1 cellular context compared by ENCODE assay signal in genomic region chr2:24791452-24791851, GRCh38.
TF ChIP-seq lines count a peak whose summit lies in the region.

No MANE protein-coding gene starts in this region.

TF ChIP-seq in K562, 482 proteins besides CTCF, POLR2A, EP300 and RAD21:
- no peak for TF ChIP-seq GATAD2B (IDR thresholded peaks at IDR 0.05; ENCODE audit: borderline replicate concordance)
- TF ChIP-seq, protein P1, sequence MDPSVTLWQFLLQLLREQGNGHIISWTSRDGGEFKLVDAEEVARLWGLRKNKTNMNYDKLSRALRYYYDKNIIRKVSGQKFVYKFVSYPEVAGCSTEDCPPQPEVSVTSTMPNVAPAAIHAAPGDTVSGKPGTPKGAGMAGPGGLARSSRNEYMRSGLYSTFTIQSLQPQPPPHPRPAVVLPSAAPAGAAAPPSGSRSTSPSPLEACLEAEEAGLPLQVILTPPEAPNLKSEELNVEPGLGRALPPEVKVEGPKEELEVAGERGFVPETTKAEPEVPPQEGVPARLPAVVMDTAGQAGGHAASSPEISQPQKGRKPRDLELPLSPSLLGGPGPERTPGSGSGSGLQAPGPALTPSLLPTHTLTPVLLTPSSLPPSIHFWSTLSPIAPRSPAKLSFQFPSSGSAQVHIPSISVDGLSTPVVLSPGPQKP (CRISPR knock-in tag; IDR thresholded peaks at IDR 0.05) = no peak
- TF ChIP-seq SP1 (CRISPR knock-in tag; IDR thresholded peaks at IDR 0.05) = 0 out of 2 replicates have a peak, but pooled peaks have one; percentile 32
- TF ChIP-seq USF2 (CRISPR knock-in tag; IDR thresholded peaks at IDR 0.05) = no peak
- TF ChIP-seq XRCC5 (IDR thresholded peaks at IDR 0.05; ENCODE audit: low read depth, low read length) = no peak
- TF ChIP-seq ZNF253 (CRISPR knock-in tag; conservative IDR thresholded peaks at IDR 0.05) = no peak
- 0 out of 2 replicates have a peak, but pooled peaks have one; percentile 12 for TF ChIP-seq PREB (CRISPR knock-in tag; IDR thresholded peaks at IDR 0.05)
- TF ChIP-seq HSF4 (CRISPR knock-in tag; IDR thresholded peaks at IDR 0.05; ENCODE audit: borderline replicate concordance) = no peak
